28 cellular contexts compared by ENCODE assay signal in genomic region chr6:7883381-7883780, GRCh38.
"Had no signal": no experiment of that assay in that cellular context is flagged by ENCODE, and none has a peak within 500 bp of the region (broad histone marks: within the 10 kb centered on the region; RNA-seq: fewer than 3 reads in every experiment).

No MANE protein-coding gene starts in this region.

- H2AFZ ChIP-seq: hepatocyte had no signal

- H3K79me2 ChIP-seq: hepatocyte had no signal

- H3K4me2 ChIP-seq: hepatocyte had no signal

- H3K27me3 ChIP-seq: heart right ventricle, hepatocyte, pancreas, sigmoid colon, stomach, testis, thyroid gland, transverse colon, upper lobe of left lung had no signal

- ATAC-seq: heart right ventricle; mucosa of descending colon; naive thymus-derived CD4-positive, alpha-beta T cell; natural killer cell treated with Interleukin-12 subunit alpha and Interleukin-12 subunit beta and Interleukin-15 and Interleukin-18, amount 100 ng/mL, for 72 hours; pancreas; right cardiac atrium; stimulated activated memory B cell treated with anti-CD40 and anti-IgM and Interleukin-4, amounts not matched to agents 10 μg/mL and 1 μg/mL and 100 μg/mL, for 72 hours; stimulated activated naive CD8-positive, alpha-beta T cell treated with anti-CD3 and anti-CD28 coated beads, Interleukin-15, Interleukin-2, amounts not matched to agents 100 U/mL and 50 U/mL, for 24 hours had no signal

- H3K4me1 ChIP-seq: heart right ventricle, left ventricle myocardium inferior, pancreas, prostate gland, sigmoid colon, stomach, testis, thyroid gland, transverse colon, upper lobe of left lung had no signal

- DNase-seq: heart right ventricle; islet precursor cell; left ventricle myocardium inferior; midbrain; mucosa of descending colon; naive thymus-derived CD4-positive, alpha-beta T cell; nucleus accumbens; pancreas; retina; right cardiac atrium; sigmoid colon; small intestine; stimulated activated CD4-positive, alpha-beta T cell treated with anti-CD3 and anti-CD28 coated beads, Interleukin-1b, Interleukin-23, amount 100 ng/mL, for 48 hours; stimulated activated CD4-positive, alpha-beta T cell treated with anti-CD3 and anti-CD28 coated beads, Interleukin-2, amount 100 ng/mL, for 48 hours; stimulated activated CD4-positive, alpha-beta T cell treated with anti-CD3 and anti-CD28 coated beads, Interleukin-4, amount 100 ng/mL, for 4 hours; stimulated activated CD8-positive, alpha-beta memory T cell treated with anti-CD3 and anti-CD28 coated beads, Interleukin-4, amount 100 ng/mL, for 48 hours; stimulated activated naive CD8-positive, alpha-beta T cell treated with anti-CD3 and anti-CD28 coated beads, Interleukin-15, Interleukin-2, amounts not matched to agents 100 U/mL and 50 U/mL, for 24 hours; stomach; testis; thyroid gland; transverse colon; upper lobe of left lung had no signal

- H3K4me3 ChIP-seq: heart right ventricle, hepatocyte, left ventricle myocardium inferior, lung, mucosa of descending colon, pancreas, prostate gland, sigmoid colon, stomach, testis, thyroid gland, transverse colon, upper lobe of left lung had no signal

- FAIRE-seq: pancreas, small intestine, urothelium cell line had no signal

- H3K27ac ChIP-seq: heart right ventricle, left ventricle myocardium inferior, pancreas, prostate gland, sigmoid colon, stomach, testis, thyroid gland, transverse colon, upper lobe of left lung had no signal

- H3K9me3 ChIP-seq: heart right ventricle, left ventricle myocardium inferior, mucosa of descending colon, pancreas, prostate gland, sigmoid colon, stomach, testis, thyroid gland, transverse colon, upper lobe of left lung had no signal
